ENCODE assay signal across 8 cellular contexts in the genomic region with DNA sequence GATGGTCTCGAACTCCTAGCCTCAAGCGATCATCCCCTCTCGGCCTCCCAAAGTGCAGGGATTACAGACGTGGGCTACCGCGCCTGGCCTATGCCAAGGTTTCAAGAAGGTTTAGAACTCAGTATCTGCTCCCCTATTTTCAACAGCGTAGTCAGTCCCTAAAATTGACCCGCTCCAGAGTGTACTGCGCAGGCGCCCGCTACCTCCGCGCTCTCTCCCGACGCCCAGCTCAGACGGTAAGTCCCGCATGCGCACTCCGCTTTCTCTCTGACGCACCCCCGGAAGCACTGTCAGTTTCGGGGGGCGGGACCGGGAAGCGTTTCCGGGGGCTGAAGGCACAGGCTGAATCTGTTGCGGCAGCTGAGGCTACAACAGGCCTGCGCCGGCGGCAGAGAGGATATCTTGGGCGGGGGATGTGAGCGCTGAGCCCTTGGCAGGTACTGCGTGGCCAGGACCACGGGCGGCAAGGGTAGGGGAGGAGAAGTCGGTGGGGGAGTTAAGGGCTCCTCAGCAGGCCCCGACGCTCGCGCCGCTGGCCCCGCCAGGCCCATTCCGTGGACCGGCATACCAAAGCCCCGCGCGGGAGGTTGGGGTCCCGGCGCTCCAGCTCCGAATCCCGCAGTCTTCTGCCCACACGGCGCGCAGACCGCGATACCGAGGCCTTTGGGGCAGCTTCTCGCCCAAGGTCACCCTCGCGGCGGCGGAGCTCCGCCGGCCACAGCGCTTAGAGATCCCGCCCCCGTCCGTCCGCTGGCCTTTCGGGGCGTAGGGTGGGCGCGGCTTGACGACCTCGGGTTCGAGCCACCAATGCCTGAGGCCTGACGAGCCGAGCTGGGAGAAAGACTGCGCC. TPM values are rescaled to one million over a fixed set of nuclear protein-coding genes. Genes with fewer than 3 reads are reported as not detected.
A peak's percentile ranks its signal among the peaks of the same experiment; 100 is the strongest.
DNase-seq lines count a peak whose midpoint lies in the region; ATAC-seq and TF ChIP-seq lines count a peak whose summit lies in the region.

A gene with protein sequence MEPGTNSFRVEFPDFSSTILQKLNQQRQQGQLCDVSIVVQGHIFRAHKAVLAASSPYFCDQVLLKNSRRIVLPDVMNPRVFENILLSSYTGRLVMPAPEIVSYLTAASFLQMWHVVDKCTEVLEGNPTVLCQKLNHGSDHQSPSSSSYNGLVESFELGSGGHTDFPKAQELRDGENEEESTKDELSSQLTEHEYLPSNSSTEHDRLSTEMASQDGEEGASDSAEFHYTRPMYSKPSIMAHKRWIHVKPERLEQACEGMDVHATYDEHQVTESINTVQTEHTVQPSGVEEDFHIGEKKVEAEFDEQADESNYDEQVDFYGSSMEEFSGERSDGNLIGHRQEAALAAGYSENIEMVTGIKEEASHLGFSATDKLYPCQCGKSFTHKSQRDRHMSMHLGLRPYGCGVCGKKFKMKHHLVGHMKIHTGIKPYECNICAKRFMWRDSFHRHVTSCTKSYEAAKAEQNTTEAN (plus strand): TSS at position 345 of the 850 bp plus-strand sequence. CDS start 27,470 bp downstream, outside the sequence.

- peaks cover 44% of the 10 kb centered on the region for H3K4me1 Mint-ChIP-seq in activated T-cell treated with anti-CD3 and anti-CD28 coated beads, Interleukin-2, amount 50 U/mL, for 24 hours (ENCODE audit: low read depth)

- H3K36me3 Mint-ChIP-seq in activated T-cell treated with anti-CD3 and anti-CD28 coated beads, Interleukin-2, amount 50 U/mL, for 24 hours (ENCODE audit: low read depth): peaks cover 35% of the 10 kb centered on the region

- POLR2A ChIA-PET in Panc1 (lab: Charles Lee): no interaction called here

- H3K27ac Mint-ChIP-seq in activated T-cell treated with anti-CD3 and anti-CD28 coated beads, Interleukin-2, amount 50 U/mL, for 24 hours: peak within 1 kb of the TSS; percentile 97

- H3K4me1 ChIP-seq in KMS-11 (ENCODE audit: low read depth, poor library complexity, severe bottlenecking): peaks cover 38% of the 10 kb centered on the region
- peaks cover 8% of the 10 kb centered on the region for H3K4me1 ChIP-seq in Panc1 (ENCODE audit: control insufficient read depth, insufficient read depth, low read length)
- H3K4me1 ChIP-seq in mucosa of rectum (ENCODE audit: control insufficient read depth in 2 of 2, insufficient read depth in 2 of 2, low read length in 2 of 2): peaks cover 13 to 16% of the 10 kb centered on the region in 2 donors

- peak within 1 kb of the TSS; percentile 67 for H3K27ac ChIP-seq in KMS-11
- H3K27ac ChIP-seq in Panc1 (ENCODE audit: low read length): peak within 1 kb of the TSS; percentile 52
- peak within 1 kb of the TSS; percentile 90 for H3K27ac ChIP-seq in mucosa of rectum (ENCODE audit: low read depth in 2 of 2, low read length in 2 of 2)

- TF ChIP-seq CTCF in KMS-11 (conservative IDR thresholded peaks at IDR 0.05; ENCODE audit: low read depth, low read length) (no peak), Panc1 (IDR thresholded peaks at IDR 0.05) (no peak)

- peak within 1 kb of the TSS; percentile 38; the same call in 1 of the 2 replicates for H3K9ac ChIP-seq in KMS-11
- H3K9ac ChIP-seq in mucosa of rectum (ENCODE audit: low read depth in 1 of 2, low read length in 2 of 2): peak within 1 kb of the TSS; percentile 94 to 95

- H3K4me3 ChIP-seq in KMS-11 (IDR thresholded peaks at IDR 0.05; ENCODE audit: insufficient read depth, low read depth, low read length) (peak within 1 kb of the TSS; percentile 57), Panc1 (ENCODE audit: low read depth in 2 of 2, low read length in 2 of 2) (peak within 1 kb of the TSS; percentile 80 to 81), mucosa of rectum (ENCODE audit: low read length in 2 of 2) (peak within 1 kb of the TSS; percentile 96 to 98)

- ATAC-seq in GM21717 (IDR thresholded peaks at IDR 0.05; ENCODE audit: unreplicated experiment) (peak; percentile 73), Panc1 (peak; percentile 97)

- H3K27me3 ChIP-seq in KMS-11 (ENCODE audit: insufficient read depth, low read depth) (no peaks in the 10 kb centered on the region), Panc1 (ENCODE audit: control insufficient read depth, insufficient read depth, low read length) (no peaks in the 10 kb centered on the region), mucosa of rectum (ENCODE audit: control insufficient read depth in 2 of 2, insufficient read depth in 2 of 2, low read length in 2 of 2) (no peaks in the 10 kb centered on the region)

- in situ Hi-C loops in Panc1 (cut with HindIII; ENCODE audit: low pct_unique_long_range_greater_than_20kb, low sequenced_read_pairs): no loop called here

- peak within 1 kb of the TSS; percentile 95 for H3K4me2 ChIP-seq in KMS-11

- CTCF ChIA-PET in Panc1 (lab: Charles Lee): no interaction called here

- peak within 1 kb of the TSS; percentile 88 for H3K4me3 Mint-ChIP-seq in activated T-cell treated with anti-CD3 and anti-CD28 coated beads, Interleukin-2, amount 50 U/mL, for 24 hours

- no peaks in the 10 kb centered on the region for H3K9me3 Mint-ChIP-seq in activated T-cell treated with anti-CD3 and anti-CD28 coated beads, Interleukin-2, amount 50 U/mL, for 24 hours

- H3K36me3 ChIP-seq in KMS-11 (ENCODE audit: insufficient read depth) (no peaks in the 10 kb centered on the region), Panc1 (ENCODE audit: control insufficient read depth, insufficient read depth, low read length) (peaks cover 4% of the 10 kb centered on the region), mucosa of rectum (ENCODE audit: control insufficient read depth in 2 of 2, insufficient read depth in 2 of 2, low read length in 2 of 2) (peaks cover 5 to 6% of the 10 kb centered on the region in 2 donors)

- DNase-seq in DMS153 treated with DMSO at 0.1 percent for 48 hours (lab: John Stamatoyannopoulos, UW; ENCODE audit: unreplicated experiment) (peak; percentile 84), Panc1 (ENCODE audit: low read depth, low spot score) (peak; percentile 76), erythroblast (lab: John Stamatoyannopoulos, UW) (peak; percentile 97 to 99)
- peak; percentile 99 for DNase-seq in activated T-cell treated with anti-CD3 and anti-CD28 coated beads, Interleukin-2, amount 50 U/mL, for 24 hours
- peak; percentile 96 to 97 for DNase-seq in stimulated activated CD8-positive, alpha-beta memory T cell treated with anti-CD3 and anti-CD28 coated beads, Interleukin-4, amount 100 ng/mL, for 4 hours (ENCODE audit: low read depth in 2 of 2, low spot score in 1 of 2)

- H3K9me3 ChIP-seq in Panc1 (ENCODE audit: control insufficient read depth, insufficient read depth, low read depth, low read length) (no peaks in the 10 kb centered on the region), mucosa of rectum (ENCODE audit: control insufficient read depth in 2 of 2, low read length in 2 of 2) (no peaks in the 10 kb centered on the region)

- H3K79me2 ChIP-seq in KMS-11 (ENCODE audit: insufficient read depth, low read depth): peaks cover 47% of the 10 kb centered on the region

- H2AFZ ChIP-seq in KMS-11 (ENCODE audit: low read depth): peak within 1 kb of the TSS; percentile 84

- peak; percentile 91 for TF ChIP-seq POLR2A in erythroblast (IDR thresholded peaks at IDR 0.05; ENCODE audit: low read length)

- H4K20me1 ChIP-seq in KMS-11 (ENCODE audit: insufficient read depth): no peaks in the 10 kb centered on the region

- intact Hi-C loops in Panc1 (cut with micrococcal nuclease; ENCODE audit: unreplicated experiment): no loop called here

- no TSS peak for BruUV-seq in Panc1 (replicated peaks; lab: Mats Ljungman, UMichigan)

- H3K27me3 Mint-ChIP-seq in activated T-cell treated with anti-CD3 and anti-CD28 coated beads, Interleukin-2, amount 50 U/mL, for 24 hours: no peaks in the 10 kb centered on the region

RNA-seq across cellular contexts. Expression of the gene that starts here (rescaled TPM):
- total RNA-seq in Panc1 (2021; ENCODE audit: unreplicated experiment): 9.7 TPM
- polyA plus RNA-seq in Panc1 (2012; ENCODE audit: insufficient read length): 2.0 TPM

Comparison
In these comparisons a context has a peak if more than half of its experiments do, and no peak if none do; other contexts are left out.
1. Peak in every context shown above with its lines: DNase-seq, ATAC-seq, H3K4me3 ChIP-seq and H3K27ac ChIP-seq.